In genomic region chr9:12696931-12697622, GRCh38 we compare ENCODE assay signal across 30 cellular contexts. TPM values are rescaled to one million over a fixed set of nuclear protein-coding genes. Genes with fewer than 3 reads are reported as not detected.
DNase-seq lines count a peak whose midpoint lies in the region; ATAC-seq, FAIRE-seq and TF ChIP-seq lines count a peak whose summit lies in the region.
"Had no signal": no experiment of that assay in that cellular context is flagged by ENCODE, and none has a peak within 500 bp of the region (broad histone marks: within the 10 kb centered on the region; RNA-seq: fewer than 3 reads in every experiment).

No MANE protein-coding gene starts in this region.

- TF ChIP-seq CTCF in hepatocyte (IDR thresholded peaks at IDR 0.05; ENCODE audit: poor library complexity) = no peak

- CTCF ChIA-PET in activated CD8-positive, alpha-beta T cell treated with anti-CD3 and anti-CD28 coated beads, Interleukin-2, amount 10 ng/mL, durations not matched to agents 7 days and 5 days (lab: Charles Lee) = no interaction called here

- H3K27ac ChIP-seq in SK-N-MC (peak overlapping the region; percentile 23), hepatocyte (peak overlapping the region; percentile 39)
- H3K27ac ChIP-seq: 22Rv1, epithelial cell of prostate, stomach had no signal

- no peak overlapping the region for H3K27ac Mint-ChIP-seq in activated CD8-positive, alpha-beta T cell treated with anti-CD3 and anti-CD28 coated beads, Interleukin-2, amount 10 ng/mL, durations not matched to agents 7 days and 5 days

- no peak for ATAC-seq in activated CD8-positive, alpha-beta T cell treated with anti-CD3 and anti-CD28 coated beads, Interleukin-2, amount 10 ng/mL, durations not matched to agents 7 days and 5 days
- ATAC-seq in HG03378 (IDR thresholded peaks at IDR 0.05; ENCODE audit: unreplicated experiment) = no peak

- H3K9me2 ChIP-seq in hepatocyte (replicated peaks; ENCODE audit: insufficient read depth) = no peaks in the 10 kb centered on the region

- H3K4me2 ChIP-seq in hepatocyte = no peak overlapping the region

- H3K4me3 Mint-ChIP-seq in activated CD8-positive, alpha-beta T cell treated with anti-CD3 and anti-CD28 coated beads, Interleukin-2, amount 10 ng/mL, durations not matched to agents 7 days and 5 days = no peak overlapping the region

- DNase-seq in DMS 273 (lab: John Stamatoyannopoulos, UW; ENCODE audit: unreplicated experiment) (peak; percentile 46), DMS 273 treated with DMSO at 0.1 percent for 48 hours (lab: John Stamatoyannopoulos, UW) (no peak), GM03348 (ENCODE audit: low spot score) (peak; percentile 5), SK-N-MC (ENCODE audit: low read depth, low spot score) (peak; percentile 86), hepatocyte (ENCODE audit: low spot score) (no peak), urothelium cell line (ENCODE audit: low spot score) (no peak)
- DNase-seq in activated CD8-positive, alpha-beta T cell treated with anti-CD3 and anti-CD28 coated beads, Interleukin-2, amount 10 ng/mL, durations not matched to agents 7 days and 5 days = no peak
- DNase-seq: activated CD4-positive, CD25-positive, alpha-beta regulatory T cell treated with anti-CD3 and anti-CD28 coated beads, Interleukin-2, amount 50 U/mL, for 72 hours; activated gamma-delta T cell; BE2C; effector CD4-positive, alpha-beta T cell; foreskin melanocyte; Karpas-422; NCI-H1048; NCI-H2029; NCI-H226; NCI-H774; SIG-M5; sigmoid colon; stimulated activated CD8-positive, alpha-beta memory T cell treated with anti-CD3 and anti-CD28 coated beads, Interleukin-4, amount 100 ng/mL, for 48 hours; stomach; tibial artery had no signal

- H3K4me1 ChIP-seq in hepatocyte (ENCODE audit: insufficient read depth) = no peaks in the 10 kb centered on the region

- WGBS in hepatocyte (ENCODE audit: low lambda C conversion rate, missing lambda C conversion rate) = 50% methylated on average over 4 of the region's 4 CpGs

- H3K4me3 ChIP-seq in SK-N-MC (peak overlapping the region; percentile 59), hepatocyte (no peak overlapping the region)
- H3K4me3 ChIP-seq: sigmoid colon, stomach, tibial artery had no signal

- no peak overlapping the region for H2AFZ ChIP-seq in hepatocyte

- H3K27me3 Mint-ChIP-seq in activated CD8-positive, alpha-beta T cell treated with anti-CD3 and anti-CD28 coated beads, Interleukin-2, amount 10 ng/mL, durations not matched to agents 7 days and 5 days (ENCODE audit: low read depth) = no peaks in the 10 kb centered on the region

- peaks cover 11% of the 10 kb centered on the region for H3K9me3 Mint-ChIP-seq in activated CD8-positive, alpha-beta T cell treated with anti-CD3 and anti-CD28 coated beads, Interleukin-2, amount 10 ng/mL, durations not matched to agents 7 days and 5 days (ENCODE audit: insufficient read depth)

- H3K4me1 Mint-ChIP-seq in activated CD8-positive, alpha-beta T cell treated with anti-CD3 and anti-CD28 coated beads, Interleukin-2, amount 10 ng/mL, durations not matched to agents 7 days and 5 days (ENCODE audit: low read depth) = no peaks in the 10 kb centered on the region

- H3K36me3 ChIP-seq in SK-N-MC (ENCODE audit: insufficient read depth, low read length) (no peaks in the 10 kb centered on the region), hepatocyte (replicated peaks; ENCODE audit: insufficient read depth, low read depth) (no peaks in the 10 kb centered on the region)
- H3K36me3 ChIP-seq: BE2C, sigmoid colon, stomach, tibial artery had no signal

- H3K9me3 ChIP-seq in SK-N-MC (ENCODE audit: low read depth, low read length) (no peaks in the 10 kb centered on the region), hepatocyte (ENCODE audit: low read depth) (no peaks in the 10 kb centered on the region)
- H3K9me3 ChIP-seq: BE2C, sigmoid colon, stomach, tibial artery had no signal

- FAIRE-seq in urothelium cell line (lab: Jason Lieb, UNC) = no peak
- FAIRE-seq: GM12892, H1, islet of Langerhans had no signal

- no peaks in the 10 kb centered on the region for H3K36me3 Mint-ChIP-seq in activated CD8-positive, alpha-beta T cell treated with anti-CD3 and anti-CD28 coated beads, Interleukin-2, amount 10 ng/mL, durations not matched to agents 7 days and 5 days (ENCODE audit: low read depth)

- no peaks in the 10 kb centered on the region for H3K79me2 ChIP-seq in hepatocyte

- no peaks in the 10 kb centered on the region for H3K27me3 ChIP-seq in hepatocyte
- H3K27me3 ChIP-seq: BE2C, sigmoid colon, stomach, tibial artery had no signal

- no peaks in the 10 kb centered on the region for H4K20me1 ChIP-seq in hepatocyte (ENCODE audit: insufficient read depth, poor library complexity, severe bottlenecking)

- no peak overlapping the region for H3K9ac ChIP-seq in SK-N-MC (ENCODE audit: insufficient read length)

- POLR2A ChIA-PET in activated CD8-positive, alpha-beta T cell treated with anti-CD3 and anti-CD28 coated beads, Interleukin-2, amount 10 ng/mL, durations not matched to agents 7 days and 5 days (lab: Charles Lee) = no interaction called here

RNA-seq across cellular contexts. Expression of gene TYRP1, which starts 3.9 kb away (rescaled TPM):
- 6.4 and 6.5 TPM in 2 replicates for total RNA-seq in hepatocyte
- polyA plus RNA-seq in hepatocyte = 8.6 and 10.3 TPM in 2 replicates
- not detected for total RNA-seq in activated CD8-positive, alpha-beta T cell treated with anti-CD3 and anti-CD28 coated beads, Interleukin-2, amount 10 ng/mL, durations not matched to agents 7 days and 5 days
- total RNA-seq: H1; T-helper 1 cell treated with Interleukin-12 subunit alpha and Interleukin-12 subunit beta and Interleukin-4 antibody, amounts not matched to agents 30 ng/mL and 1 ng/mL, for 36 hours had no signal
- polyA plus RNA-seq: neural cell had no signal

Comparison
In these comparisons a context has a peak if more than half of its experiments do, and no peak if none do; other contexts are left out.
1. DNase-seq: peak in DMS 273 (single experiment), GM03348 (single experiment) and SK-N-MC (single experiment); none in DMS 273 treated with DMSO at 0.1 percent for 48 hours (single experiment), hepatocyte (single experiment), urothelium cell line (single experiment) and activated CD8-positive, alpha-beta T cell treated with anti-CD3 and anti-CD28 coated beads, Interleukin-2, amount 10 ng/mL, durations not matched to agents 7 days and 5 days (single experiment).